8 cellular contexts compared by ENCODE assay signal in the genomic region with DNA sequence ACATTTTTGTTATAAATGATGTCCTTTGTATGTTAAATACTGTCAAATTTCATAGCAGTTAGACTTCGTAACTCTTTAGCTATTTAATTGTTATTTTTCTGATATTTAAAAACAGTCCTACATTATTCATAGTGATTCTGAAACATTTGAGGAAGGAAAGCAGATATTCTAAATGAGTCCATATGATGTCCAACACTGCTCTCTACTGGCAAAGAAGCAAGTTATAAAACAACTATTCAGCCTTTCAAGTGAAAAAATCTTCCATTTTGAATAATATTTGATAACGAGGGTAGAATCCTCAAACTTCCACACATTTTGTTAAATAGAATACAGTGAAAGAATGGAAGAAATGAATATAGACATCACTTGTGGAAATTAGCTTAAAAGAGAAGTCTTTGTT.
A peak's percentile ranks its signal among the peaks of the same experiment; 100 is the strongest.
DNase-seq lines count a peak whose midpoint lies in the region; ATAC-seq, FAIRE-seq and TF ChIP-seq lines count a peak whose summit lies in the region.

No MANE protein-coding gene starts in this region.

- H4K20me1 ChIP-seq in H9 (ENCODE audit: control insufficient read depth, insufficient read depth, insufficient read length) (no peaks in the 10 kb centered on the region), HepG2 (ENCODE audit: insufficient read depth, low read length) (no peaks in the 10 kb centered on the region)

- TF ChIP-seq RAD21 in HepG2 (CRISPR knock-in tag; IDR thresholded peaks at IDR 0.05), result no peak

- POLR2A ChIA-PET in HepG2 (lab: Yijun Ruan, JAX), result no interaction called here

- H2BK15ac ChIP-seq in H9 (ENCODE audit: low read depth, low read length), result no peak overlapping the region

- TF ChIP-seq POLR2A in HepG2 (IDR thresholded peaks at IDR 0.05; ENCODE audit: insufficient read depth in 1 of 2, low read depth in 2 of 2, low read length in 2 of 2) (no peak), lower leg skin (IDR thresholded peaks at IDR 0.05) (no peak)

- H4K5ac ChIP-seq in H9 (ENCODE audit: insufficient read length, low read depth, low read length), result no peak overlapping the region

- no peak overlapping the region for H3K27ac Mint-ChIP-seq in H9

- H2BK12ac ChIP-seq in H9 (ENCODE audit: insufficient read length, low read depth, low read length), result no peak overlapping the region

- H3K4ac ChIP-seq in H9 (ENCODE audit: low read depth, low read length), result no peak overlapping the region

- H3K23ac ChIP-seq in H9 (ENCODE audit: insufficient read length, low read depth, low read length), result no peak overlapping the region

- H3K18ac ChIP-seq in H9 (ENCODE audit: insufficient read length, low read depth, low read length), result no peak overlapping the region

- peak; percentile 42 for FAIRE-seq in HepG2 (lab: Jason Lieb, UNC)

- CTCF ChIA-PET in HepG2 (lab: Yijun Ruan, JAX; ENCODE audit: low intra/inter-chr PET ratio, low total read pairs), result interaction anchor here (0.8 kb wide), 1 partner anchor 931 kb away, joined by 3 read pairs; no protein-coding TSS in a partner anchor

- H3K4me2 ChIP-seq in H9 (ENCODE audit: insufficient read depth, insufficient read length, low read length) (no peak overlapping the region), HepG2 (ENCODE audit: low read depth, low read length) (no peak overlapping the region)

- DNase-seq in DMS53 (lab: John Stamatoyannopoulos, UW) (peak; percentile 89), H9 (no peak), NCI-H2081 (lab: John Stamatoyannopoulos, UW) (peak; percentile 69 to 76), ascending aorta (ENCODE audit: low spot score in 2 of 2) (no peak), HepG2 (ENCODE audit: low spot score) (peak; percentile 33), lower leg skin (ENCODE audit: low spot score in 2 of 2) (no peak), D341Med (ENCODE audit: low spot score) (no peak), T1000 (lab: John Stamatoyannopoulos, UW) (no peak)

- H4K91ac ChIP-seq in H9 (ENCODE audit: insufficient read length, low read depth, low read length), result no peak overlapping the region

- no peak overlapping the region for H3K4me3 Mint-ChIP-seq in H9

- no peak overlapping the region for H2BK20ac ChIP-seq in H9 (ENCODE audit: low read depth, low read length, poor library complexity, severe bottlenecking)

- H3K9ac ChIP-seq in H9 (ENCODE audit: extremely low read depth, insufficient read length, low read length) (no peak overlapping the region), HepG2 (ENCODE audit: insufficient read depth, low read depth, low read length) (no peak overlapping the region)

- H3K36me3 ChIP-seq in ascending aorta (no peaks in the 10 kb centered on the region), HepG2 (replicated peaks in 1 of 2; ENCODE audit: control insufficient read depth in 1 of 2, insufficient read depth in 2 of 2, low read length in 2 of 2) (no peaks in the 10 kb centered on the region)

- H3K79me2 ChIP-seq in H9 (ENCODE audit: insufficient read depth, low read length) (no peaks in the 10 kb centered on the region; the same call in 1 of the 2 replicates), HepG2 (ENCODE audit: insufficient read depth, low read length) (no peaks in the 10 kb centered on the region)

- intact Hi-C loops in ascending aorta (cut with DNase I), result loop anchor here (2.0 to 10.0 kb wide), 4 partner anchors 220 to 1018 kb away; no protein-coding TSS in a partner anchor
- intact Hi-C loops in HepG2 (cut with micrococcal nuclease; ENCODE audit: unreplicated experiment), result loop anchor here (5.0 to 10.0 kb wide), 2 partner anchors 668 to 1650 kb away; no protein-coding TSS in a partner anchor
- intact Hi-C loops in lower leg skin (cut with DNase I; ENCODE audit: low total_unique reads), result no loop called here

- H2AFZ ChIP-seq in H9 (ENCODE audit: low read length) (no peak overlapping the region), HepG2 (ENCODE audit: low read length) (no peak overlapping the region)

- H3K27me3 ChIP-seq in H9 (ENCODE audit: insufficient read depth, low read length) (no peaks in the 10 kb centered on the region), ascending aorta (no peaks in the 10 kb centered on the region), HepG2 (ENCODE audit: control insufficient read depth in 1 of 2, insufficient read depth in 2 of 2, low read length in 2 of 2) (no peaks in the 10 kb centered on the region)

- no TSS peak for BruUV-seq in HepG2 (replicated peaks; lab: Mats Ljungman, UMichigan)

- H3K27ac ChIP-seq in H9 (ENCODE audit: insufficient read length, low read depth, low read length) (no peak overlapping the region), ascending aorta (no peak overlapping the region), HepG2 (ENCODE audit: extremely low read length, insufficient read depth, low read length) (no peak overlapping the region)

- in situ Hi-C loops in HepG2 (cut with HindIII; ENCODE audit: extremely low pct_ligation_motif_present, low pct_unique_long_range_greater_than_20kb), result loop anchor here (25.0 kb wide), 1 partner anchor 925 kb away; no protein-coding TSS in a partner anchor

- no peaks in the 10 kb centered on the region for H3K23me2 ChIP-seq in H9 (ENCODE audit: insufficient read length, low read depth, low read length, poor library complexity, severe bottlenecking)

- H2AK5ac ChIP-seq in H9 (ENCODE audit: insufficient read length, low read length), result no peak overlapping the region

- peaks cover under 1% of the 10 kb centered on the region; the same call in 1 of the 2 replicates for H3K4me1 ChIP-seq in H9 (ENCODE audit: insufficient read depth, low read length)
- peaks cover 2 to 7% of the 10 kb centered on the region in 2 donors for H3K4me1 ChIP-seq in ascending aorta
- H3K4me1 ChIP-seq in HepG2 (ENCODE audit: insufficient read depth, low read length), result no peaks in the 10 kb centered on the region

- peaks cover 35% of the 10 kb centered on the region in 2 experiments for H3K4me1 Mint-ChIP-seq in H9

- H3K4me3 ChIP-seq in ascending aorta (no peak overlapping the region), HepG2 (replicated peaks in 1 of 3; ENCODE audit: insufficient read depth in 1 of 3, low read depth in 2 of 3, low read length in 3 of 3) (no peak overlapping the region), lower leg skin (ENCODE audit: low read depth, poor library complexity, severe bottlenecking) (no peak overlapping the region)

- ATAC-seq in HepG2, result peak; percentile 56

- H3K79me1 ChIP-seq in H9 (ENCODE audit: insufficient read depth, low read depth, low read length, poor library complexity, severe bottlenecking), result peaks cover 6% of the 10 kb centered on the region

- no peak overlapping the region for H3T11ph ChIP-seq in H9 (ENCODE audit: low read length)

- no peaks in the 10 kb centered on the region for H3K9me3 Mint-ChIP-seq in H9

- no peak overlapping the region for H4K8ac ChIP-seq in H9 (replicated peaks; ENCODE audit: insufficient read length, low read depth, low read length)

- H3K14ac ChIP-seq in H9 (ENCODE audit: insufficient read depth, low read length), result no peak overlapping the region

- H3K56ac ChIP-seq in H9 (ENCODE audit: insufficient read length, low read depth, low read length), result no peak overlapping the region

- H2BK120ac ChIP-seq in H9 (ENCODE audit: low read depth, low read length, poor library complexity, severe bottlenecking), result no peak overlapping the region

- no peak for TF ChIP-seq EP300 in HepG2 (IDR thresholded peaks at IDR 0.05; ENCODE audit: low read depth in 2 of 2, low read length in 2 of 2)
- no peak for TF ChIP-seq EP300 in HepG2 (CRISPR knock-in tag; IDR thresholded peaks at IDR 0.05; ENCODE audit: borderline replicate concordance)

- H2BK5ac ChIP-seq in H9 (ENCODE audit: insufficient read length, low read length), result no peak overlapping the region

- H3K9me3 ChIP-seq in H9 (ENCODE audit: control insufficient read depth, low read depth, low read length) (no peaks in the 10 kb centered on the region), ascending aorta (no peaks in the 10 kb centered on the region), HepG2 (ENCODE audit: low read length) (no peaks in the 10 kb centered on the region)

- TF ChIP-seq CTCF in H9 (conservative IDR thresholded peaks at IDR 0.05) (peak; percentile 71), ascending aorta (IDR thresholded peaks at IDR 0.05) (peak; percentile 48 to 60 (median 48)), HepG2 (CRISPR knock-in tag; IDR thresholded peaks at IDR 0.05) (peak; percentile 61), lower leg skin (IDR thresholded peaks at IDR 0.05) (no peak)

- H3K36me3 Mint-ChIP-seq in H9 (ENCODE audit: insufficient read depth in 1 of 3, low read depth in 3 of 3), result no peaks in the 10 kb centered on the region; a peak in 1 of 7 replicates

- WGBS in H9 (ENCODE audit: extremely low coverage, insufficient read length, low lambda C conversion rate), result no CpG with 5 or more reads among the region's 2 CpGs
- under 1% methylated on average over 2 of the region's 2 CpGs for WGBS in HepG2 (ENCODE audit: low lambda C conversion rate)
- 8 to 12% methylated on average over 2 of the region's 2 CpGs for WGBS in lower leg skin, 2 donors

- no peaks in the 10 kb centered on the region for H3K27me3 Mint-ChIP-seq in H9 (ENCODE audit: low read depth)

TF ChIP-seq in HepG2, 621 proteins besides CTCF, POLR2A, EP300 and RAD21:
- peak; percentile 60 for TF ChIP-seq STAG1 (CRISPR knock-in tag; IDR thresholded peaks at IDR 0.05)
- TF ChIP-seq ADNP (CRISPR knock-in tag; IDR thresholded peaks at IDR 0.05), result no peak

Comparison
In these comparisons a context has a peak if more than half of its experiments do, and no peak if none do; other contexts are left out.
1. DNase-seq: peak in DMS53 (single experiment), NCI-H2081 (2 of 2) and HepG2 (single experiment); none in H9 (single experiment), ascending aorta (0 of 2), lower leg skin (0 of 2), D341Med (single experiment) and T1000 (single experiment).
2. CTCF ChIP-seq: peak in H9 (single experiment), ascending aorta (3 of 3) and HepG2 (single experiment); none in lower leg skin (0 of 3).